Comparison of ENCODE assay signal across 1 cellular context in the genomic region with DNA sequence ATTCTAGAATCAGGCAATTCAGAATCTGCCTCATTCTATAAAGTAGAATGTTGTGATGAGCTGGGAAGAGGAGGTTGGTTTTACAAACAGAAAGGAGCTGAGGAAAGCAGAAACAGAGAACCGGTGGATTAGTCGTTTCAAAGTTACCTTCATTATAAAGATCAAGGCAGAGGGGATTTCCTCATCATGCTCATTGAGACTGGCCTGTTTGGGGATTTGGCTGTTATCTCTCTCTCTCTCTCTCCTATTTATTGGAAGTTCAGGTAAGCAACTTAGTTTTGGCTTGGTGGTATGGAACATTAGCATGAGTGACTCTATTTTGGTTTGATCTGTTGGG.
TF ChIP-seq lines count a peak whose summit lies in the region.

No MANE protein-coding gene starts in this region.

TF ChIP-seq in GM23338, 12 proteins besides CTCF, POLR2A, EP300 and RAD21 (continued from another document):
- TF ChIP-seq, protein P1, sequence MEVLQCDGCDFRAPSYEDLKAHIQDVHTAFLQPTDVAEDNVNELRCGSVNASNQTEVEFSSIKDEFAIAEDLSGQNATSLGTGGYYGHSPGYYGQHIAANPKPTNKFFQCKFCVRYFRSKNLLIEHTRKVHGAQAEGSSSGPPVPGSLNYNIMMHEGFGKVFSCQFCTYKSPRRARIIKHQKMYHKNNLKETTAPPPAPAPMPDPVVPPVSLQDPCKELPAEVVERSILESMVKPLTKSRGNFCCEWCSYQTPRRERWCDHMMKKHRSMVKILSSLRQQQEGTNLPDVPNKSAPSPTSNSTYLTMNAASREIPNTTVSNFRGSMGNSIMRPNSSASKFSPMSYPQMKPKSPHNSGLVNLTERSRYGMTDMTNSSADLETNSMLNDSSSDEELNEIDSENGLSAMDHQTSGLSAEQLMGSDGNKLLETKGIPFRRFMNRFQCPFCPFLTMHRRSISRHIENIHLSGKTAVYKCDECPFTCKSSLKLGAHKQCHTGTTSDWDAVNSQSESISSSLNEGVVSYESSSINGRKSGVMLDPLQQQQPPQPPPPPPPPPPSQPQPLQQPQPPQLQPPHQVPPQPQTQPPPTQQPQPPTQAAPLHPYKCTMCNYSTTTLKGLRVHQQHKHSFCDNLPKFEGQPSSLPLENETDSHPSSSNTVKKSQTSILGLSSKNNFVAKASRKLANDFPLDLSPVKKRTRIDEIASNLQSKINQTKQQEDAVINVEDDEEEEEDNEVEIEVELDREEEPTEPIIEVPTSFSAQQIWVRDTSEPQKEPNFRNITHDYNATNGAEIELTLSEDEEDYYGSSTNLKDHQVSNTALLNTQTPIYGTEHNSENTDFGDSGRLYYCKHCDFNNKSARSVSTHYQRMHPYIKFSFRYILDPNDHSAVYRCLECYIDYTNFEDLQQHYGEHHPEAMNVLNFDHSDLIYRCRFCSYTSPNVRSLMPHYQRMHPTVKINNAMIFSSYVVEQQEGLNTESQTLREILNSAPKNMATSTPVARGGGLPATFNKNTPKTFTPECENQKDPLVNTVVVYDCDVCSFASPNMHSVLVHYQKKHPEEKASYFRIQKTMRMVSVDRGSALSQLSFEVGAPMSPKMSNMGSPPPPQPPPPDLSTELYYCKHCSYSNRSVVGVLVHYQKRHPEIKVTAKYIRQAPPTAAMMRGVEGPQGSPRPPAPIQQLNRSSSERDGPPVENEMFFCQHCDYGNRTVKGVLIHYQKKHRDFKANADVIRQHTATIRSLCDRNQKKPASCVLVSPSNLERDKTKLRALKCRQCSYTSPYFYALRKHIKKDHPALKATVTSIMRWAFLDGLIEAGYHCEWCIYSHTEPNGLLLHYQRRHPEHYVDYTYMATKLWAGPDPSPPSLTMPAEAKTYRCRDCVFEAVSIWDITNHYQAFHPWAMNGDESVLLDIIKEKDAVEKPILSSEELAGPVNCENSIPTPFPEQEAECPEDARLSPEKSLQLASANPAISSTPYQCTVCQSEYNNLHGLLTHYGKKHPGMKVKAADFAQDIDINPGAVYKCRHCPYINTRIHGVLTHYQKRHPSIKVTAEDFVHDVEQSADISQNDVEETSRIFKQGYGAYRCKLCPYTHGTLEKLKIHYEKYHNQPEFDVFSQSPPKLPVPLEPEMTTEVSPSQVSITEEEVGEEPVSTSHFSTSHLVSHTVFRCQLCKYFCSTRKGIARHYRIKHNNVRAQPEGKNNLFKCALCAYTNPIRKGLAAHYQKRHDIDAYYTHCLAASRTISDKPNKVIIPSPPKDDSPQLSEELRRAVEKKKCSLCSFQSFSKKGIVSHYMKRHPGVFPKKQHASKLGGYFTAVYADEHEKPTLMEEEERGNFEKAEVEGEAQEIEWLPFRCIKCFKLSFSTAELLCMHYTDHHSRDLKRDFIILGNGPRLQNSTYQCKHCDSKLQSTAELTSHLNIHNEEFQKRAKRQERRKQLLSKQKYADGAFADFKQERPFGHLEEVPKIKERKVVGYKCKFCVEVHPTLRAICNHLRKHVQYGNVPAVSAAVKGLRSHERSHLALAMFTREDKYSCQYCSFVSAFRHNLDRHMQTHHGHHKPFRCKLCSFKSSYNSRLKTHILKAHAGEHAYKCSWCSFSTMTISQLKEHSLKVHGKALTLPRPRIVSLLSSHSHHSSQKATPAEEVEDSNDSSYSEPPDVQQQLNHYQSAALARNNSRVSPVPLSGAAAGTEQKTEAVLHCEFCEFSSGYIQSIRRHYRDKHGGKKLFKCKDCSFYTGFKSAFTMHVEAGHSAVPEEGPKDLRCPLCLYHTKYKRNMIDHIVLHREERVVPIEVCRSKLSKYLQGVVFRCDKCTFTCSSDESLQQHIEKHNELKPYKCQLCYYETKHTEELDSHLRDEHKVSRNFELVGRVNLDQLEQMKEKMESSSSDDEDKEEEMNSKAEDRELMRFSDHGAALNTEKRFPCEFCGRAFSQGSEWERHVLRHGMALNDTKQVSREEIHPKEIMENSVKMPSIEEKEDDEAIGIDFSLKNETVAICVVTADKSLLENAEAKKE (CRISPR knock-in tag; IDR thresholded peaks at IDR 0.05) = no peak
- TF ChIP-seq CREB1 (CRISPR knock-in tag; IDR thresholded peaks at IDR 0.05; ENCODE audit: low read depth) (no peak), ZNF114 (CRISPR knock-in tag; IDR thresholded peaks at IDR 0.05) (no peak)
- TF ChIP-seq, protein P2, sequence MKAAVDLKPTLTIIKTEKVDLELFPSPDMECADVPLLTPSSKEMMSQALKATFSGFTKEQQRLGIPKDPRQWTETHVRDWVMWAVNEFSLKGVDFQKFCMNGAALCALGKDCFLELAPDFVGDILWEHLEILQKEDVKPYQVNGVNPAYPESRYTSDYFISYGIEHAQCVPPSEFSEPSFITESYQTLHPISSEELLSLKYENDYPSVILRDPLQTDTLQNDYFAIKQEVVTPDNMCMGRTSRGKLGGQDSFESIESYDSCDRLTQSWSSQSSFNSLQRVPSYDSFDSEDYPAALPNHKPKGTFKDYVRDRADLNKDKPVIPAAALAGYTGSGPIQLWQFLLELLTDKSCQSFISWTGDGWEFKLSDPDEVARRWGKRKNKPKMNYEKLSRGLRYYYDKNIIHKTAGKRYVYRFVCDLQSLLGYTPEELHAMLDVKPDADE (IDR thresholded peaks at IDR 0.05) = no peak
- TF ChIP-seq, protein P3, sequence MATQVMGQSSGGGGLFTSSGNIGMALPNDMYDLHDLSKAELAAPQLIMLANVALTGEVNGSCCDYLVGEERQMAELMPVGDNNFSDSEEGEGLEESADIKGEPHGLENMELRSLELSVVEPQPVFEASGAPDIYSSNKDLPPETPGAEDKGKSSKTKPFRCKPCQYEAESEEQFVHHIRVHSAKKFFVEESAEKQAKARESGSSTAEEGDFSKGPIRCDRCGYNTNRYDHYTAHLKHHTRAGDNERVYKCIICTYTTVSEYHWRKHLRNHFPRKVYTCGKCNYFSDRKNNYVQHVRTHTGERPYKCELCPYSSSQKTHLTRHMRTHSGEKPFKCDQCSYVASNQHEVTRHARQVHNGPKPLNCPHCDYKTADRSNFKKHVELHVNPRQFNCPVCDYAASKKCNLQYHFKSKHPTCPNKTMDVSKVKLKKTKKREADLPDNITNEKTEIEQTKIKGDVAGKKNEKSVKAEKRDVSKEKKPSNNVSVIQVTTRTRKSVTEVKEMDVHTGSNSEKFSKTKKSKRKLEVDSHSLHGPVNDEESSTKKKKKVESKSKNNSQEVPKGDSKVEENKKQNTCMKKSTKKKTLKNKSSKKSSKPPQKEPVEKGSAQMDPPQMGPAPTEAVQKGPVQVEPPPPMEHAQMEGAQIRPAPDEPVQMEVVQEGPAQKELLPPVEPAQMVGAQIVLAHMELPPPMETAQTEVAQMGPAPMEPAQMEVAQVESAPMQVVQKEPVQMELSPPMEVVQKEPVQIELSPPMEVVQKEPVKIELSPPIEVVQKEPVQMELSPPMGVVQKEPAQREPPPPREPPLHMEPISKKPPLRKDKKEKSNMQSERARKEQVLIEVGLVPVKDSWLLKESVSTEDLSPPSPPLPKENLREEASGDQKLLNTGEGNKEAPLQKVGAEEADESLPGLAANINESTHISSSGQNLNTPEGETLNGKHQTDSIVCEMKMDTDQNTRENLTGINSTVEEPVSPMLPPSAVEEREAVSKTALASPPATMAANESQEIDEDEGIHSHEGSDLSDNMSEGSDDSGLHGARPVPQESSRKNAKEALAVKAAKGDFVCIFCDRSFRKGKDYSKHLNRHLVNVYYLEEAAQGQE (IDR thresholded peaks at IDR 0.05; ENCODE audit: unreplicated experiment) = no peak
